In genomic region chr14:52068741-52069616, GRCh38 we compare ENCODE assay signal across 8 cellular contexts. TPM values are rescaled to one million over a fixed set of nuclear protein-coding genes. Genes with fewer than 3 reads are reported as not detected.
DNase-seq lines count a peak whose midpoint lies in the region; ATAC-seq and TF ChIP-seq lines count a peak whose summit lies in the region.

Gene NID2 (minus strand): TSS chr14:52069059. CDS start chr14:52068994, 65 bp downstream.

- intact Hi-C loops in Right ventricle myocardium inferior (cut with DNase I): loop anchor here (2.0 kb wide), 3 partner anchors 54 to 72 kb away; no protein-coding TSS in a partner anchor

- DNase-seq in NCI-H524 treated with DMSO at 0.1 percent for 48 hours (lab: John Stamatoyannopoulos, UW) (peak; percentile 26), Right ventricle myocardium inferior (ENCODE audit: missing footprints) (peak; percentile 92), nucleus accumbens (lab: John Stamatoyannopoulos, UW) (peak in 44 of 56 donors; percentile 3 to 76 (median 40)), type B pancreatic cell (ENCODE audit: extremely low spot score, unreplicated experiment) (peak; percentile 91), GDM1 (lab: John Stamatoyannopoulos, UW) (no peak), cerebellar nuclear complex (lab: John Stamatoyannopoulos, UW) (no peak)
- peak; percentile 69 for DNase-seq in activated naive CD8-positive, alpha-beta T cell treated with anti-CD3 and anti-CD28 coated beads, Interleukin-2, amount 10 ng/mL, durations not matched to agents 7 days and 5 days

- H3K4me3 Mint-ChIP-seq in activated naive CD8-positive, alpha-beta T cell treated with anti-CD3 and anti-CD28 coated beads, Interleukin-2, amount 10 ng/mL, durations not matched to agents 7 days and 5 days: peak within 1 kb of the TSS; percentile 68
- H3K4me3 Mint-ChIP-seq in type B pancreatic cell: peak within 1 kb of the TSS; percentile 90

- peak; percentile 71 for ATAC-seq in activated naive CD8-positive, alpha-beta T cell treated with anti-CD3 and anti-CD28 coated beads, Interleukin-2, amount 10 ng/mL, durations not matched to agents 7 days and 5 days (ENCODE audit: low read depth)
- ATAC-seq in Right ventricle myocardium inferior: peak; percentile 94

- peaks cover 12% of the 10 kb centered on the region for H3K4me1 Mint-ChIP-seq in activated naive CD8-positive, alpha-beta T cell treated with anti-CD3 and anti-CD28 coated beads, Interleukin-2, amount 10 ng/mL, durations not matched to agents 7 days and 5 days
- H3K4me1 Mint-ChIP-seq in type B pancreatic cell (ENCODE audit: unreplicated experiment): peaks cover 21% of the 10 kb centered on the region

- no peaks in the 10 kb centered on the region for H3K36me3 Mint-ChIP-seq in activated naive CD8-positive, alpha-beta T cell treated with anti-CD3 and anti-CD28 coated beads, Interleukin-2, amount 10 ng/mL, durations not matched to agents 7 days and 5 days
- peaks cover 3% of the 10 kb centered on the region for H3K36me3 Mint-ChIP-seq in type B pancreatic cell

- TF ChIP-seq CTCF in GM12872 (IDR thresholded peaks at IDR 0.05; ENCODE audit: insufficient read depth, low read depth, low read length) (0 out of 3 replicates have a peak, but pooled peaks have one; percentile 15), type B pancreatic cell (conservative IDR thresholded peaks at IDR 0.05) (no peak)

- H3K9me3 Mint-ChIP-seq in activated naive CD8-positive, alpha-beta T cell treated with anti-CD3 and anti-CD28 coated beads, Interleukin-2, amount 10 ng/mL, durations not matched to agents 7 days and 5 days: no peaks in the 10 kb centered on the region
- no peaks in the 10 kb centered on the region for H3K9me3 Mint-ChIP-seq in type B pancreatic cell

- H3K27me3 Mint-ChIP-seq in activated naive CD8-positive, alpha-beta T cell treated with anti-CD3 and anti-CD28 coated beads, Interleukin-2, amount 10 ng/mL, durations not matched to agents 7 days and 5 days: peaks cover 66% of the 10 kb centered on the region
- H3K27me3 Mint-ChIP-seq in type B pancreatic cell: peaks cover 69% of the 10 kb centered on the region

- no peak within 1 kb of the TSS for H3K27ac Mint-ChIP-seq in activated naive CD8-positive, alpha-beta T cell treated with anti-CD3 and anti-CD28 coated beads, Interleukin-2, amount 10 ng/mL, durations not matched to agents 7 days and 5 days
- H3K27ac Mint-ChIP-seq in type B pancreatic cell: no peak within 1 kb of the TSS

- POLR2A ChIA-PET in activated naive CD8-positive, alpha-beta T cell treated with anti-CD3 and anti-CD28 coated beads, Interleukin-2, amount 10 ng/mL, durations not matched to agents 7 days and 5 days (lab: Charles Lee): interaction anchor here (0.5 to 1.0 kb wide), 3 partner anchors 15 to 85 kb away, joined by 3 to 5 read pairs (median 3); no protein-coding TSS in a partner anchor

RNA-seq across cellular contexts. Expression of gene NID2, which starts in this region (rescaled TPM):
- total RNA-seq in activated naive CD8-positive, alpha-beta T cell treated with anti-CD3 and anti-CD28 coated beads, Interleukin-2, amount 10 ng/mL, durations not matched to agents 7 days and 5 days: under 1 TPM; 0.20 to 0.36 TPM
- total RNA-seq in Right ventricle myocardium inferior: 41.8 TPM
- 8.3 and 65.7 TPM in 2 replicates for total RNA-seq in type B pancreatic cell (ENCODE audit: low replicate concordance)

Comparison
In these comparisons a context has a peak if more than half of its experiments do, and no peak if none do; other contexts are left out.
1. Peak in DNase-seq and ATAC-seq in activated naive CD8-positive, alpha-beta T cell treated with anti-CD3 and anti-CD28 coated beads, Interleukin-2, amount 10 ng/mL, durations not matched to agents 7 days and 5 days; RNA of the gene not detected or under 1 TPM.
2. DNase-seq: peak in NCI-H524 treated with DMSO at 0.1 percent for 48 hours (single experiment), Right ventricle myocardium inferior (single experiment), nucleus accumbens (44 of 56) and type B pancreatic cell (single experiment); none in GDM1 (single experiment) and cerebellar nuclear complex (0 of 2).